Comparison of ENCODE assay signal across 12 cellular contexts in the genomic region with DNA sequence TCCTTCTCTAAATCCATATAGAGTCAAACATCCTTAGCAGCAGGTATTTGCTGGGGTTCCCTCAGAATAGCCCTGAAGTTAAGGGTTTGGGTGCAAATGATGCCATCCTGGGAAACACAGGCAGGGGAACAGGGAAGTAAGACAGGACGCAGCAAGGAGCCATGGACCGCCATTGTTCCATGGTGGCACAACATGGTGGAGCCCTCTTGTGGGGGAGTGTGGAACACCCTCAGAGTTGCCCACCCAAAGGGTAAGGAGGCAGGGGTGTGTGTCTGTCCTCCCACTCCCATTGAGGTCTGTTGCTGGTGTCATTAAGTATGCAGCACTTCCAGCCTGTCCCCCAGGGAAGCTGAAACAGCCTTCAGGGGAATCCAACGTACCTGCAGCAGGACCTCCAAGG. TPM values are rescaled to one million over a fixed set of nuclear protein-coding genes. Genes with fewer than 3 reads are reported as not detected.
DNase-seq lines count a peak whose midpoint lies in the region; ATAC-seq and TF ChIP-seq lines count a peak whose summit lies in the region.
"Had no signal": no experiment of that assay in that cellular context is flagged by ENCODE, and none has a peak within 500 bp of the region (broad histone marks: within the 10 kb centered on the region; RNA-seq: fewer than 3 reads in every experiment).

No MANE protein-coding gene starts in this region.

- H3K4me2 ChIP-seq in MM.1S (ENCODE audit: low read depth, low read length): no peak overlapping the region

- no peak overlapping the region for H3K4me3 ChIP-seq in BE2C (ENCODE audit: low read depth, low read length)
- H3K4me3 ChIP-seq in MM.1S (ENCODE audit: low read length): no peak overlapping the region
- no peak overlapping the region for H3K4me3 ChIP-seq in gastrocnemius medialis
- H3K4me3 ChIP-seq: HAP-1 had no signal

- H3K27me3 ChIP-seq in BE2C (no peaks in the 10 kb centered on the region; the same call in 1 of the 2 replicates), MM.1S (replicated peaks; ENCODE audit: insufficient read depth, low read length) (no peaks in the 10 kb centered on the region), gastrocnemius medialis (peaks cover 0 to 4% (median 0%) of the 10 kb centered on the region in 3 donors)

- TF ChIP-seq CTCF in 22Rv1 (IDR thresholded peaks at IDR 0.05) (peak; percentile 47), BE2C (IDR thresholded peaks at IDR 0.05; ENCODE audit: low read depth, low read length) (peak; percentile 49), MM.1S (IDR thresholded peaks at IDR 0.05; ENCODE audit: low read length) (peak; percentile 57), gastrocnemius medialis (IDR thresholded peaks at IDR 0.05 in 4 of 5, conservative IDR thresholded peaks at IDR 0.05 in 1 of 5) (no peak)

- H3K9me3 ChIP-seq in BE2C (no peaks in the 10 kb centered on the region), MM.1S (replicated peaks; ENCODE audit: insufficient read depth, low read length) (no peaks in the 10 kb centered on the region), gastrocnemius medialis (no peaks in the 10 kb centered on the region)
- H3K9me3 ChIP-seq: HAP-1 had no signal

- H3F3A ChIP-seq in MM.1S (ENCODE audit: insufficient read depth, low read length): no peaks in the 10 kb centered on the region; the same call in 1 of the 2 replicates

- H2AFZ ChIP-seq in MM.1S (ENCODE audit: low read length): no peak overlapping the region

- H3K79me2 ChIP-seq in MM.1S (ENCODE audit: low read length): no peaks in the 10 kb centered on the region

- H3K4me1 ChIP-seq in BE2C (no peaks in the 10 kb centered on the region), MM.1S (ENCODE audit: low read length) (peaks cover 12% of the 10 kb centered on the region; the same call in 1 of the 2 replicates), gastrocnemius medialis (no peaks in the 10 kb centered on the region)
- H3K4me1 ChIP-seq: HAP-1 had no signal

- intact Hi-C loops in gastrocnemius medialis (cut with DNase I; ENCODE audit: low total_unique reads): no loop called here

- H3K27ac ChIP-seq in 22Rv1 (no peak overlapping the region), MM.1S (ENCODE audit: low read length) (no peak overlapping the region), gastrocnemius medialis (no peak overlapping the region)

- no peaks in the 10 kb centered on the region for H3K9me2 ChIP-seq in MM.1S (replicated peaks; ENCODE audit: insufficient read depth, low read length)

- no peak overlapping the region for H3K9ac ChIP-seq in MM.1S (ENCODE audit: low read length)

- DNase-seq in BE2C: peak; percentile 27
- no peak for DNase-seq in MM.1S
- DNase-seq in erythroblast (lab: John Stamatoyannopoulos, UW): peak; percentile 10 to 36
- DNase-seq in NOMO-1 (lab: John Stamatoyannopoulos, UW; ENCODE audit: unreplicated experiment in 2 of 2): no peak
- no peak for DNase-seq in gastrocnemius medialis
- DNase-seq: activated CD4-positive, CD25-positive, alpha-beta regulatory T cell treated with anti-CD3 and anti-CD28 coated beads, Interleukin-2, amount 50 U/mL, for 72 hours; head of caudate nucleus had no signal

- in situ Hi-C loops in gastrocnemius medialis (cut with MboI; ENCODE audit: low sequenced_read_pairs in 4 of 4): loop anchor here in 1 of 4 donors (25.0 kb wide), 1 partner anchor 723 kb away; the partner anchor contains the start of gene ATP5PO

- ATAC-seq in GM19023 (IDR thresholded peaks at IDR 0.05; ENCODE audit: unreplicated experiment) (no peak), HG03039 (IDR thresholded peaks at IDR 0.05; ENCODE audit: unreplicated experiment) (no peak), gastrocnemius medialis (no peak)
- ATAC-seq: naive thymus-derived CD8-positive, alpha-beta T cell had no signal

- H4K20me1 ChIP-seq in MM.1S (ENCODE audit: insufficient read depth, low read length): no peaks in the 10 kb centered on the region

- H3K36me3 ChIP-seq in BE2C (no peaks in the 10 kb centered on the region), MM.1S (replicated peaks; ENCODE audit: insufficient read depth, low read length) (no peaks in the 10 kb centered on the region), gastrocnemius medialis (no peaks in the 10 kb centered on the region)
- H3K36me3 ChIP-seq: HAP-1 had no signal

- TF ChIP-seq POLR2A in erythroblast (IDR thresholded peaks at IDR 0.05; ENCODE audit: low read length) (no peak), gastrocnemius medialis (IDR thresholded peaks at IDR 0.05) (no peak)

RNA-seq across cellular contexts. Expression of gene RCAN1, which starts 20.4 kb away (rescaled TPM):
- 12.2 TPM for polyA plus RNA-seq in BE2C (2012; ENCODE audit: insufficient read depth, insufficient read length, low read depth)
- 10 to 100 TPM; 21.7 to 37.9 (median 33.2) TPM for total RNA-seq in gastrocnemius medialis

RNA-seq across cellular contexts. Expression of gene CLIC6, which starts 33.5 kb away (rescaled TPM):
- not detected for polyA plus RNA-seq in BE2C (2012; ENCODE audit: insufficient read depth, insufficient read length, low read depth)
- total RNA-seq in gastrocnemius medialis: 1 to 10 TPM in 2 of 4 donors, under 1 TPM in 2; 0.49 to 3.0 (median 1.1) TPM

Comparison
In these comparisons a context has a peak if more than half of its experiments do, and no peak if none do; other contexts are left out.
1. CTCF ChIP-seq: peak in 22Rv1 (single experiment), BE2C (single experiment) and MM.1S (single experiment); none in gastrocnemius medialis (0 of 5).
2. DNase-seq: peak in BE2C (single experiment) and erythroblast (2 of 2); none in MM.1S (single experiment), NOMO-1 (0 of 2) and gastrocnemius medialis (0 of 2).